In genomic region chr4:100736651-100737450, GRCh38 we compare ENCODE assay signal across 11 cellular contexts.
DNase-seq lines count a peak whose midpoint lies in the region; ATAC-seq and TF ChIP-seq lines count a peak whose summit lies in the region.
"Had no signal": no experiment of that assay in that cellular context is flagged by ENCODE, and none has a peak within 500 bp of the region (broad histone marks: within the 10 kb centered on the region; RNA-seq: fewer than 3 reads in every experiment).

No MANE protein-coding gene starts in this region.

- intact Hi-C loops in heart right ventricle (cut with DNase I): loop anchor here in 5 of 10 donors (2.0 to 10.0 kb wide), 12 partner anchors 40 to 645 kb away; partner anchors contain the start of gene EMCN (in 3 of the 5)

- H3K4me1 ChIP-seq in heart right ventricle: peaks cover 0 to 34% (median 11%) of the 10 kb centered on the region in 9 donors
- H3K4me1 ChIP-seq: HAP-1 had no signal

- peaks cover 0 to 15% (median 4%) of the 10 kb centered on the region in 11 donors for H3K9me3 ChIP-seq in heart right ventricle

- H3K27ac ChIP-seq in heart right ventricle: peak overlapping the region in 9 of 10 donors; percentile 20 to 63 (median 52)

- H3K36me3 ChIP-seq in heart right ventricle: no peaks in the 10 kb centered on the region
- H3K36me3 ChIP-seq: HAP-1 had no signal

- TF ChIP-seq CTCF in heart right ventricle (IDR thresholded peaks at IDR 0.05): no peak

- peak; percentile 42 for ATAC-seq in HG03432 (IDR thresholded peaks at IDR 0.05; ENCODE audit: unreplicated experiment)
- peak; percentile 53 to 92 (median 76) for ATAC-seq in heart right ventricle
- no peak for ATAC-seq in HG02885 (IDR thresholded peaks at IDR 0.05; ENCODE audit: poor library complexity, unreplicated experiment)
- ATAC-seq: GM12878 had no signal

- H3K4me3 ChIP-seq in heart right ventricle: no peak overlapping the region
- H3K4me3 ChIP-seq: GM12878, HAP-1 had no signal

- DNase-seq in amniotic epithelial cell (ENCODE audit: low read depth): peak; percentile 85
- DNase-seq in heart right ventricle: peak in 1 of 2 donors; percentile 34
- peak; percentile 87 for DNase-seq in stromal cell of bone marrow (ENCODE audit: low read depth)
- no peak for DNase-seq in COLO668 (lab: John Stamatoyannopoulos, UW; ENCODE audit: unreplicated experiment)
- no peak for DNase-seq in NCI-H510A (lab: John Stamatoyannopoulos, UW)
- DNase-seq: KG1; stimulated activated CD4-positive, alpha-beta T cell treated with anti-CD3 and anti-CD28 coated beads, Interleukin-4, amount 100 ng/mL, for 4 hours had no signal

- H3K27me3 ChIP-seq in heart right ventricle: no peaks in the 10 kb centered on the region

- 48 to 51% methylated on average over 2 of the region's 2 CpGs for WGBS in heart right ventricle, 2 donors

Comparison
In these comparisons a context has a peak if more than half of its experiments do, and no peak if none do; other contexts are left out.
1. DNase-seq: peak in amniotic epithelial cell (single experiment) and stromal cell of bone marrow (single experiment); none in COLO668 (single experiment) and NCI-H510A (single experiment).